In the genomic region with DNA sequence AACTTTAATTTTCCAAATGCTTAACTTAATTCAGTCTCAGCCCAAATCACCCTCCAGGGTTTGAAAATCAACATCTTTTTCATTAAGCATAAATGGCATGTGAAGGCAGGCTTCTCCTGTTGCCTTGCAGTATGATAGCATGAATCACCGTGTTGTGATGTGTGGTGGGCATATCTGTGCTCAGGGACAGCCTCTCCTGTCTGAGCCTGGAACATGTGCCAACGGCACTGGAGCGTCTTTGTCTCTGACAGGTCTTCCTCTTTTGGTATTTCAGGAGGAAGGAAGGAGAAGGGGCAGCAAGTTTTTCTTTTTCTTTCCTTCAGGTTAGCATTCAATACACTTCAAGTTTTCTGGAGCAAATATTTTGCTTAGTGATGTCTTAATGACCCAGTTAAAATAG, we compare ENCODE assay signal across 21 cellular contexts. TPM values are rescaled to one million over a fixed set of nuclear protein-coding genes. Genes with fewer than 3 reads are reported as not detected.
DNase-seq lines count a peak whose midpoint lies in the region; ATAC-seq and TF ChIP-seq lines count a peak whose summit lies in the region.
"Had no signal": no experiment of that assay in that cellular context is flagged by ENCODE, and none has a peak within 500 bp of the region (broad histone marks: within the 10 kb centered on the region; RNA-seq: fewer than 3 reads in every experiment).

No MANE protein-coding gene starts in this region.

- H3K36me3 ChIP-seq in breast epithelium = no peaks in the 10 kb centered on the region
- H3K36me3 ChIP-seq: ovary, right lobe of liver, tibial nerve had no signal

- H3K4me3 ChIP-seq in breast epithelium = no peak overlapping the region
- H3K4me3 ChIP-seq: ovary, right lobe of liver, tibial nerve had no signal

- peaks cover 14% of the 10 kb centered on the region for H3K4me1 Mint-ChIP-seq in MCF 10A (ENCODE audit: insufficient read depth, unreplicated experiment)
- H3K4me1 Mint-ChIP-seq: activated CD4-positive, alpha-beta T cell treated with anti-CD3 and anti-CD28 coated beads for 36 hours; naive B cell had no signal

- intact Hi-C loops in MCF 10A (cut with micrococcal nuclease) (no loop called here), breast epithelium (cut with DNase I; ENCODE audit: low total_unique reads) (loop anchor here (1.0 kb wide), 1 partner anchor 8 kb away; no protein-coding TSS in a partner anchor)

- 0 out of 3 replicates have a peak, but pooled peaks have one; percentile 31 for ATAC-seq in SK-N-SH treated with all-trans-retinoic acid at 6 μM for 48 hours
- ATAC-seq in esophagus mucosa = peak; percentile 59
- no peak for ATAC-seq in HG03342 (IDR thresholded peaks at IDR 0.05; ENCODE audit: unreplicated experiment)
- ATAC-seq in GM18870 (IDR thresholded peaks at IDR 0.05; ENCODE audit: unreplicated experiment) = no peak
- ATAC-seq: activated CD4-positive, alpha-beta T cell treated with anti-CD3 and anti-CD28 coated beads for 36 hours; right lobe of liver had no signal

- H3K4me1 ChIP-seq in breast epithelium = no peaks in the 10 kb centered on the region
- H3K4me1 ChIP-seq: right lobe of liver, tibial nerve had no signal

- H3K27ac ChIP-seq in breast epithelium = no peak overlapping the region
- H3K27ac ChIP-seq: ovary, right lobe of liver, tibial nerve had no signal

- BruUV-seq in MCF 10A (replicated peaks; lab: Mats Ljungman, UMichigan) = no TSS peak

- H3K36me3 Mint-ChIP-seq in MCF 10A (ENCODE audit: insufficient read depth, unreplicated experiment) = peaks cover 6% of the 10 kb centered on the region
- H3K36me3 Mint-ChIP-seq: naive B cell had no signal

- H3K9me3 ChIP-seq in breast epithelium = no peaks in the 10 kb centered on the region
- H3K9me3 ChIP-seq: ovary, right lobe of liver, tibial nerve had no signal

- TF ChIP-seq CTCF in MCF 10A (IDR thresholded peaks at IDR 0.05; ENCODE audit: unreplicated experiment) (no peak), breast epithelium (IDR thresholded peaks at IDR 0.05) (no peak)

- no peaks in the 10 kb centered on the region for H3K27me3 Mint-ChIP-seq in MCF 10A (ENCODE audit: insufficient read depth, unreplicated experiment)
- H3K27me3 Mint-ChIP-seq: activated CD4-positive, alpha-beta T cell treated with anti-CD3 and anti-CD28 coated beads for 36 hours; naive B cell had no signal

- no peak for TF ChIP-seq POLR2A in breast epithelium (IDR thresholded peaks at IDR 0.05)

- peak; percentile 38 for DNase-seq in MCF 10A (ENCODE audit: unreplicated experiment)
- DNase-seq in breast epithelium (ENCODE audit: low spot score in 2 of 2) = no peak
- DNase-seq in NCI-H446 treated with DMSO at 0.1 percent for 48 hours (lab: John Stamatoyannopoulos, UW) = no peak
- DNase-seq in NCI-H82 (lab: John Stamatoyannopoulos, UW) = no peak
- DNase-seq: activated CD4-positive, alpha-beta T cell treated with anti-CD3 and anti-CD28 coated beads for 36 hours; C1 segment of cervical spinal cord; effector CD8-positive, alpha-beta T cell; islet precursor cell; naive B cell; NCI-H146; NCI-H2227 treated with DMSO at 0.1 percent for 48 hours; NK-92 treated with Interleukin-12 subunit alpha and Interleukin-12 subunit beta, amount 100 ng/mL, for 24 hours; ovary; right lobe of liver; SHP77; stimulated activated naive CD4-positive, alpha-beta T cell treated with Interleukin-2 at 50 U/mL for 16 hours had no signal

- H3K9me3 Mint-ChIP-seq in MCF 10A (ENCODE audit: unreplicated experiment) = no peaks in the 10 kb centered on the region
- H3K9me3 Mint-ChIP-seq: naive B cell had no signal

- no peaks in the 10 kb centered on the region for H3K27me3 ChIP-seq in breast epithelium
- H3K27me3 ChIP-seq: ovary, right lobe of liver, tibial nerve had no signal

- CTCF ChIA-PET in MCF 10A (lab: Yijun Ruan, JAX) = no interaction called here

- POLR2A ChIA-PET in MCF 10A (lab: Yijun Ruan, JAX) = interaction anchor here (0.9 kb wide), 1 partner anchor 14 kb away, joined by 4 read pairs; no protein-coding TSS in a partner anchor

- no peak overlapping the region for H3K4me3 Mint-ChIP-seq in MCF 10A (ENCODE audit: unreplicated experiment)
- H3K4me3 Mint-ChIP-seq: activated CD4-positive, alpha-beta T cell treated with anti-CD3 and anti-CD28 coated beads for 36 hours; naive B cell had no signal

- H3K27ac Mint-ChIP-seq in MCF 10A (ENCODE audit: low read depth, unreplicated experiment) = peak overlapping the region; percentile 27
- H3K27ac Mint-ChIP-seq: activated CD4-positive, alpha-beta T cell treated with anti-CD3 and anti-CD28 coated beads for 36 hours; naive B cell had no signal

TF ChIP-seq in SK-N-SH treated with all-trans-retinoic acid at 6 μM for 48 hours, 23 proteins besides CTCF, POLR2A, EP300 and RAD21:
- TF ChIP-seq ZFP3 (CRISPR knock-in tag; IDR thresholded peaks at IDR 0.05) (no peak), ZNF70 (CRISPR knock-in tag; IDR thresholded peaks at IDR 0.05) (no peak), BACH2 (CRISPR knock-in tag; IDR thresholded peaks at IDR 0.05; ENCODE audit: borderline replicate concordance) (no peak), TSHZ2 (CRISPR knock-in tag; IDR thresholded peaks at IDR 0.05) (no peak), ZNF565 (CRISPR knock-in tag; conservative IDR thresholded peaks at IDR 0.05; ENCODE audit: low read depth) (no peak), OSR1 (CRISPR knock-in tag; IDR thresholded peaks at IDR 0.05) (no peak), PATZ1 (CRISPR knock-in tag; IDR thresholded peaks at IDR 0.05; ENCODE audit: borderline replicate concordance) (no peak), TOX (CRISPR knock-in tag; IDR thresholded peaks at IDR 0.05; ENCODE audit: borderline replicate concordance) (no peak), ARNTL (CRISPR knock-in tag; IDR thresholded peaks at IDR 0.05; ENCODE audit: borderline replicate concordance, low read depth) (no peak), ESRRG (CRISPR knock-in tag; IDR thresholded peaks at IDR 0.05) (no peak), ZNF8 (CRISPR knock-in tag; IDR thresholded peaks at IDR 0.05) (no peak), RARB (CRISPR knock-in tag; IDR thresholded peaks at IDR 0.05) (no peak), TCF4 (CRISPR knock-in tag; IDR thresholded peaks at IDR 0.05; ENCODE audit: borderline replicate concordance) (no peak)
- TF ChIP-seq, protein P1, sequence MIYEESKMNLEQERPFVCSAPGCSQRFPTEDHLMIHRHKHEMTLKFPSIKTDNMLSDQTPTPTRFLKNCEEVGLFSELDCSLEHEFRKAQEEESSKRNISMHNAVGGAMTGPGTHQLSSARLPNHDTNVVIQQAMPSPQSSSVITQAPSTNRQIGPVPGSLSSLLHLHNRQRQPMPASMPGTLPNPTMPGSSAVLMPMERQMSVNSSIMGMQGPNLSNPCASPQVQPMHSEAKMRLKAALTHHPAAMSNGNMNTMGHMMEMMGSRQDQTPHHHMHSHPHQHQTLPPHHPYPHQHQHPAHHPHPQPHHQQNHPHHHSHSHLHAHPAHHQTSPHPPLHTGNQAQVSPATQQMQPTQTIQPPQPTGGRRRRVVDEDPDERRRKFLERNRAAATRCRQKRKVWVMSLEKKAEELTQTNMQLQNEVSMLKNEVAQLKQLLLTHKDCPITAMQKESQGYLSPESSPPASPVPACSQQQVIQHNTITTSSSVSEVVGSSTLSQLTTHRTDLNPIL (CRISPR knock-in tag; IDR thresholded peaks at IDR 0.05; ENCODE audit: low read depth) = no peak
TF ChIP-seq in SK-N-SH treated with all-trans-retinoic acid at 6 μM for 48 hours: peak in this region for 0.

RNA-seq across cellular contexts. Expression of gene LRGUK, which starts 57.6 kb away (rescaled TPM):
- total RNA-seq in MCF 10A (2022) (0.19 and 0.29 TPM in 2 replicates), breast epithelium (1 to 10 TPM in 2 of 3 donors, under 1 TPM in 1; 0.96 to 2.6 (median 1.6) TPM), esophagus mucosa (0.32 TPM)

Comparison
In these comparisons a context has a peak if more than half of its experiments do, and no peak if none do; other contexts are left out.
1. ATAC-seq: peak in SK-N-SH treated with all-trans-retinoic acid at 6 μM for 48 hours (single experiment) and esophagus mucosa (single experiment); none in HG03342 (single experiment) and GM18870 (single experiment).